Comparison of ENCODE assay signal across 8 cellular contexts in the genomic region with DNA sequence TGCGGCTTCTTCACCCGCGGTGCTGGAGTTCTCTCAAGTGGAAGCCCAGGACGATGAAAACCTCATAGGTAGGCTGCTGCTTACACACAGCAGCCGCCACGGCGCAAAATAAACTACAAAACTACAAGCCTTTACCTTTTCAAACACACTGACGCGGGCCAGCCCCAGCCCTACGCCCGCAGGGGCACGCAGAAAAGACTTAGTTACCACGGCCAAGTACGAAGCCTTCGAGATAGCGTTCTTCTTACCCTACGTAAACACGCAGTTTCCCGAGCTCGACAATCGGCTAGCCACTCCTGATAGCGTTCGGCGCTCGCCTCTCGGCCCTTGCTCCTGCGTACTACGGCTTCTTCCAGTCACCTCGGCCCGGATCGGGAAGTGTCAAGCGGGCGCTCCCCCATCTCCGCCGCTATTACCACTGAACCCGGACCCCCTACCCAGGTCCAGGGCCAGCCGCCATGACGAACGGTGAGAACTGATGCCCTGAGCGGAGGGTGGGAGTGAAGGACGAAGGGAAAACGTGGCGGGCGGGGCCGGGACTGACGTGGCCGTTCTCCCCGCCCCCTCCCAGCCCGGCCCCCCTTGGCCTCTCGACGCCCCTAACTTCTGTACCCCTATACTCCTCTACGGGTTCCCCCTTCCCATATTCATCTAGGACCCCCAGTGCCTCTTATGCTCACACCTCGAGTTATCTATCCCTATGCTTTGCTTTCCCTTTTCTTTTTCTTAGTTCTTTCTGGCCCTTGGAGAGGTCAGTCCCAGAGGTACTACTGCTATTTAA. TPM values are rescaled to one million over a fixed set of nuclear protein-coding genes. Genes with fewer than 3 reads are reported as not detected.
DNase-seq lines count a peak whose midpoint lies in the region; ATAC-seq and TF ChIP-seq lines count a peak whose summit lies in the region.

TSS of gene TMEM167B (plus strand) at position 350 of the 781 bp plus-strand sequence. CDS start at position 459, 109 bp downstream.

- DNase-seq in DMS53 treated with DMSO at 0.1 percent for 48 hours (lab: John Stamatoyannopoulos, UW; ENCODE audit: unreplicated experiment): peak; percentile 94
- peak; percentile 85 for DNase-seq in Panc1 (ENCODE audit: low read depth, low spot score)
- peak; percentile 77 for DNase-seq in activated T-cell treated with anti-CD3 and anti-CD28 coated beads, Interleukin-2, amount 50 U/mL, for 4 hours
- peak; percentile 78 to 81 for DNase-seq in stimulated activated CD8-positive, alpha-beta memory T cell treated with anti-CD3 and anti-CD28 coated beads, Interleukin-7, amount 100 ng/mL, for 4 hours (ENCODE audit: low read depth in 2 of 2)

- no peaks in the 10 kb centered on the region for H3K27me3 ChIP-seq in KMS-11 (ENCODE audit: insufficient read depth, low read depth)
- no peaks in the 10 kb centered on the region for H3K27me3 ChIP-seq in Panc1 (ENCODE audit: control insufficient read depth, insufficient read depth, low read length)
- no peaks in the 10 kb centered on the region for H3K27me3 ChIP-seq in muscle layer of duodenum (ENCODE audit: low read depth, low read length)

- H3K9ac ChIP-seq in KMS-11: peak within 1 kb of the TSS; percentile 67

- H3K9me3 Mint-ChIP-seq in activated T-cell treated with anti-CD3 and anti-CD28 coated beads, Interleukin-2, amount 50 U/mL, for 4 hours: no peaks in the 10 kb centered on the region

- TSS peak; percentile 95 for BruUV-seq in Panc1 (replicated peaks; lab: Mats Ljungman, UMichigan)

- peaks cover 25% of the 10 kb centered on the region for H3K79me2 ChIP-seq in KMS-11 (ENCODE audit: insufficient read depth, low read depth)

- peaks cover 20% of the 10 kb centered on the region for H3K36me3 Mint-ChIP-seq in activated T-cell treated with anti-CD3 and anti-CD28 coated beads, Interleukin-2, amount 50 U/mL, for 4 hours (ENCODE audit: insufficient read depth)

- no peaks in the 10 kb centered on the region for H4K20me1 ChIP-seq in KMS-11 (ENCODE audit: insufficient read depth)

- ATAC-seq in GM21737 (IDR thresholded peaks at IDR 0.05; ENCODE audit: unreplicated experiment): peak; percentile 93
- ATAC-seq in Panc1: peak; percentile 93
- peak; percentile 94 to 97 for ATAC-seq in activated T-cell treated with anti-CD3 and anti-CD28 coated beads, Interleukin-2, amount 50 U/mL, for 4 hours
- peak; percentile 97 for ATAC-seq in esophagus mucosa

- no peaks in the 10 kb centered on the region for H3K9me3 ChIP-seq in Panc1 (ENCODE audit: control insufficient read depth, insufficient read depth, low read depth, low read length)
- H3K9me3 ChIP-seq in muscle layer of duodenum (ENCODE audit: control insufficient read depth in 1 of 2, low read length in 2 of 2): no peaks in the 10 kb centered on the region

- H3K27me3 Mint-ChIP-seq in activated T-cell treated with anti-CD3 and anti-CD28 coated beads, Interleukin-2, amount 50 U/mL, for 4 hours (ENCODE audit: low read depth): no peaks in the 10 kb centered on the region

- H3K4me3 ChIP-seq in KMS-11 (IDR thresholded peaks at IDR 0.05; ENCODE audit: insufficient read depth, low read depth, low read length): peak within 1 kb of the TSS; percentile 96
- H3K4me3 ChIP-seq in Panc1 (ENCODE audit: low read depth in 2 of 2, low read length in 2 of 2): peak within 1 kb of the TSS; percentile 61 to 90
- peak within 1 kb of the TSS; percentile 73 to 98 for H3K4me3 ChIP-seq in muscle layer of duodenum (ENCODE audit: low read depth in 1 of 2, low read length in 2 of 2)

- intact Hi-C loops in Panc1 (cut with micrococcal nuclease; ENCODE audit: unreplicated experiment): loop anchor here (5.0 kb wide), 1 partner anchor 107 kb away; no protein-coding TSS in a partner anchor

- H3K27ac ChIP-seq in KMS-11: peak within 1 kb of the TSS; percentile 69
- H3K27ac ChIP-seq in Panc1 (ENCODE audit: low read length): peak within 1 kb of the TSS; percentile 95
- H3K27ac ChIP-seq in muscle layer of duodenum (ENCODE audit: low read length): peak within 1 kb of the TSS; percentile 95

- H3K36me3 ChIP-seq in KMS-11 (ENCODE audit: insufficient read depth) (no peaks in the 10 kb centered on the region), Panc1 (ENCODE audit: control insufficient read depth, insufficient read depth, low read length) (peaks cover 8% of the 10 kb centered on the region), muscle layer of duodenum (ENCODE audit: control insufficient read depth in 1 of 2, insufficient read depth in 2 of 2, low read length in 2 of 2) (peaks cover 10 to 26% of the 10 kb centered on the region in 2 donors)

- TF ChIP-seq CTCF in KMS-11 (conservative IDR thresholded peaks at IDR 0.05; ENCODE audit: low read depth, low read length) (no peak), Panc1 (IDR thresholded peaks at IDR 0.05) (no peak)

- peak within 1 kb of the TSS; percentile 95 for H3K4me3 Mint-ChIP-seq in activated T-cell treated with anti-CD3 and anti-CD28 coated beads, Interleukin-2, amount 50 U/mL, for 4 hours

- peak within 1 kb of the TSS; percentile 74 for H3K4me2 ChIP-seq in KMS-11

- CTCF ChIA-PET in Panc1 (lab: Charles Lee): interaction anchor here (1.2 kb wide), 1 partner anchor 9 kb away, joined by 12 read pairs; no protein-coding TSS in a partner anchor

- H3K4me1 ChIP-seq in KMS-11 (ENCODE audit: low read depth, poor library complexity, severe bottlenecking) (peaks cover 12% of the 10 kb centered on the region), Panc1 (ENCODE audit: control insufficient read depth, insufficient read depth, low read length) (peaks cover 19% of the 10 kb centered on the region), muscle layer of duodenum (ENCODE audit: control insufficient read depth in 1 of 2, insufficient read depth in 2 of 2, low read length in 2 of 2) (peaks cover 12 to 46% of the 10 kb centered on the region in 2 donors)

- peaks cover 32% of the 10 kb centered on the region for H3K4me1 Mint-ChIP-seq in activated T-cell treated with anti-CD3 and anti-CD28 coated beads, Interleukin-2, amount 50 U/mL, for 4 hours (ENCODE audit: low read depth)

- peak within 1 kb of the TSS; percentile 97 for H2AFZ ChIP-seq in KMS-11 (ENCODE audit: low read depth)

- in situ Hi-C loops in Panc1 (cut with HindIII; ENCODE audit: low pct_unique_long_range_greater_than_20kb, low sequenced_read_pairs): no loop called here

- POLR2A ChIA-PET in Panc1 (lab: Charles Lee): interaction anchor here (0.7 kb wide), 1 partner anchor 1004 kb away, joined by 6 read pairs; no protein-coding TSS in a partner anchor

RNA-seq across cellular contexts. Expression of gene TMEM167B, which starts in this region (rescaled TPM):
- total RNA-seq in Panc1 (2021; ENCODE audit: unreplicated experiment) (18.1 TPM), esophagus mucosa (28.9 TPM)
- 11.3 TPM for polyA plus RNA-seq in Panc1 (2012; ENCODE audit: insufficient read length)
- 10 to 100 TPM; 33.4 to 46.0 (median 38.1) TPM for total RNA-seq in activated T-cell treated with anti-CD3 and anti-CD28 coated beads, Interleukin-2, amount 50 U/mL, for 4 hours

Comparison
In these comparisons a context has a peak if more than half of its experiments do, and no peak if none do; other contexts are left out.
1. Peak in every context shown above with its lines: DNase-seq, ATAC-seq, H3K4me3 ChIP-seq and H3K27ac ChIP-seq.